ENCODE assay signal across 10 cellular contexts in genomic region chr11:124643605-124644425, GRCh38. TPM values are rescaled to one million over a fixed set of nuclear protein-coding genes. Genes with fewer than 3 reads are reported as not detected.
DNase-seq lines count a peak whose midpoint lies in the region; ATAC-seq and TF ChIP-seq lines count a peak whose summit lies in the region.
"Had no signal": no experiment of that assay in that cellular context is flagged by ENCODE, and none has a peak within 500 bp of the region (broad histone marks: within the 10 kb centered on the region; RNA-seq: fewer than 3 reads in every experiment).

No MANE protein-coding gene starts in this region.

- peaks cover 6% of the 10 kb centered on the region; the same call in 1 of the 2 replicates for H3K9me1 ChIP-seq in IMR-90 (ENCODE audit: insufficient read depth, low read length)

- no peak overlapping the region for H3K4ac ChIP-seq in IMR-90 (ENCODE audit: low read depth, low read length)

- POLR2A ChIA-PET in CD8-positive, alpha-beta memory T cell (lab: Charles Lee): no interaction called here
- POLR2A ChIA-PET in IMR-90 (lab: Charles Lee; ENCODE audit: unreplicated experiment) (no interaction called here), OCI-LY7 (lab: Charles Lee) (interaction anchor here (0.7 to 1.1 kb wide), 2 partner anchors 13 to 464 kb away, joined by 3 to 6 read pairs; no protein-coding TSS in a partner anchor)

- H4K91ac ChIP-seq in IMR-90 (ENCODE audit: insufficient read depth, low read depth, low read length): peak overlapping the region; percentile 16; the same call in 1 of the 2 replicates

- intact Hi-C loops in IMR-90 (cut with micrococcal nuclease) (loop anchor here (1.0 to 5.0 kb wide), 4 partner anchors 119 to 308 kb away; partner anchors contain the start of gene CCDC15), stomach (cut with DNase I; ENCODE audit: low total_unique reads) (no loop called here), OCI-LY7 (cut with micrococcal nuclease; ENCODE audit: unreplicated experiment) (loop anchor here (1.0 kb wide), 2 partner anchors 119 to 193 kb away; no protein-coding TSS in a partner anchor)

- H3K36me3 ChIP-seq in CD8-positive, alpha-beta memory T cell (ENCODE audit: insufficient read depth, low read length): no peaks in the 10 kb centered on the region
- 0 out of 2 replicates have a peak, but pooled peaks cover 1% of the 10 kb centered on the region for H3K36me3 ChIP-seq in IMR-90 (ENCODE audit: control insufficient read depth, insufficient read depth, low read length)
- peaks cover 0 to 31% (median 18%) of the 10 kb centered on the region in 4 donors for H3K36me3 ChIP-seq in stomach
- H3K36me3 ChIP-seq in OCI-LY7 (ENCODE audit: insufficient read depth, low read length): peaks cover 19% of the 10 kb centered on the region

- H3K27ac Mint-ChIP-seq in CD8-positive, alpha-beta memory T cell: no peak overlapping the region
- H3K27ac Mint-ChIP-seq in stimulated activated memory B cell treated with anti-CD40 and anti-IgM and Interleukin-4, amounts not matched to agents 10 μg/mL and 1 μg/mL and 100 μg/mL, for 72 hours: no peak overlapping the region

- H2AFZ ChIP-seq in IMR-90 (replicated peaks; ENCODE audit: low read length, poor library complexity): no peak overlapping the region
- no peak overlapping the region for H2AFZ ChIP-seq in OCI-LY7 (ENCODE audit: low read length)

- no peak overlapping the region for H3K4me3 ChIP-seq in CD8-positive, alpha-beta memory T cell (ENCODE audit: low read length)
- H3K4me3 ChIP-seq in IMR-90 (ENCODE audit: insufficient read depth, low read depth, low read length): no peak overlapping the region
- no peak overlapping the region for H3K4me3 ChIP-seq in astrocyte of the spinal cord (ENCODE audit: low read depth, low read length)
- no peak overlapping the region for H3K4me3 ChIP-seq in stomach
- no peak overlapping the region for H3K4me3 ChIP-seq in OCI-LY7 (ENCODE audit: low read depth, low read length, poor library complexity, severe bottlenecking)
- H3K4me3 ChIP-seq: HAP-1 had no signal

- peak; percentile 73 for ATAC-seq in IMR-90 (ENCODE audit: low read depth)
- ATAC-seq in GM18867 (IDR thresholded peaks at IDR 0.05; ENCODE audit: unreplicated experiment): no peak
- no peak for ATAC-seq in stimulated activated memory B cell treated with anti-CD40 and anti-IgM and Interleukin-4, amounts not matched to agents 10 μg/mL and 1 μg/mL and 100 μg/mL, for 72 hours

- no peak for TF ChIP-seq RAD21 in IMR-90 (IDR thresholded peaks at IDR 0.05; ENCODE audit: low read length)

- peaks cover 0 to 1% (median 0%) of the 10 kb centered on the region in 3 donors for H3K36me3 Mint-ChIP-seq in CD8-positive, alpha-beta memory T cell
- H3K36me3 Mint-ChIP-seq in stimulated activated memory B cell treated with anti-CD40 and anti-IgM and Interleukin-4, amounts not matched to agents 10 μg/mL and 1 μg/mL and 100 μg/mL, for 72 hours: peaks cover 4% of the 10 kb centered on the region

- H3K23ac ChIP-seq in IMR-90 (ENCODE audit: low read depth, low read length): no peak overlapping the region

- no peak overlapping the region for H3K14ac ChIP-seq in IMR-90 (replicated peaks; ENCODE audit: low read depth, low read length)

- no peaks in the 10 kb centered on the region for H3K9me3 ChIP-seq in CD8-positive, alpha-beta memory T cell (ENCODE audit: low read length)
- H3K9me3 ChIP-seq in IMR-90 (ENCODE audit: control insufficient read depth, insufficient read depth, low read length) (no peaks in the 10 kb centered on the region), stomach (no peaks in the 10 kb centered on the region), OCI-LY7 (ENCODE audit: low read length) (no peaks in the 10 kb centered on the region)
- H3K9me3 ChIP-seq: HAP-1 had no signal

- in situ Hi-C loops in IMR-90 (cut with MboI; ENCODE audit: low sequenced_read_pairs): loop anchor here (10.0 to 25.0 kb wide), 2 partner anchors 191 to 943 kb away; partner anchors contain the start of gene STT3A
- in situ Hi-C loops in astrocyte of the spinal cord (cut with HindIII; ENCODE audit: low sequenced_read_pairs): no loop called here

- DNase-seq in CD8-positive, alpha-beta memory T cell: no peak
- peak; percentile 97 for DNase-seq in IMR-90
- DNase-seq in astrocyte of the spinal cord (ENCODE audit: low read depth, low spot score): peak; percentile 95
- DNase-seq in lung microvascular endothelial cell (ENCODE audit: low read depth in 2 of 2): peak; percentile 46 to 70
- DNase-seq in stomach: no peak
- no peak for DNase-seq in OCI-LY7 (ENCODE audit: low spot score)

- peak overlapping the region; percentile 41 for H2BK5ac ChIP-seq in IMR-90 (ENCODE audit: low read depth, low read length, poor library complexity, severe bottlenecking)

- BruUV-seq in IMR-90 (replicated peaks; lab: Mats Ljungman, UMichigan): no TSS peak
- BruUV-seq in OCI-LY7 (replicated peaks; lab: Mats Ljungman, UMichigan): no TSS peak

- H3K27ac ChIP-seq in CD8-positive, alpha-beta memory T cell (ENCODE audit: low read depth, low read length): peak overlapping the region; percentile 19
- H3K27ac ChIP-seq in IMR-90 (ENCODE audit: insufficient read depth, low read length) (peak overlapping the region; percentile 27; the same call in 1 of the 2 replicates), stomach (no peak overlapping the region), OCI-LY7 (ENCODE audit: low read depth, low read length, poor library complexity, severe bottlenecking) (no peak overlapping the region)

- no peak overlapping the region for H2AK9ac ChIP-seq in IMR-90 (replicated peaks; ENCODE audit: low read depth, low read length, poor library complexity)

- H4K20me1 ChIP-seq in IMR-90 (ENCODE audit: insufficient read depth, low read length) (no peaks in the 10 kb centered on the region; the same call in 1 of the 2 replicates), OCI-LY7 (ENCODE audit: insufficient read depth, low read length) (no peaks in the 10 kb centered on the region)

- CTCF ChIA-PET in CD8-positive, alpha-beta memory T cell (lab: Charles Lee): interaction anchor here (1.0 to 3.6 kb wide), 9 partner anchors 10 to 194 kb away, joined by 3 to 36 read pairs (median 4); no protein-coding TSS in a partner anchor
- CTCF ChIA-PET in IMR-90 (lab: Yijun Ruan, JAX): interaction anchor here (0.6 to 2.6 kb wide), 11 partner anchors 10 to 572 kb away, joined by 3 to 10 read pairs (median 3); no protein-coding TSS in a partner anchor
- CTCF ChIA-PET in OCI-LY7 (lab: Charles Lee; ENCODE audit: unreplicated experiment): interaction anchor here (1.3 kb wide), 1 partner anchor 194 kb away, joined by 3 read pairs; no protein-coding TSS in a partner anchor

- no peak overlapping the region for H3K4me3 Mint-ChIP-seq in CD8-positive, alpha-beta memory T cell
- H3K4me3 Mint-ChIP-seq in stimulated activated memory B cell treated with anti-CD40 and anti-IgM and Interleukin-4, amounts not matched to agents 10 μg/mL and 1 μg/mL and 100 μg/mL, for 72 hours: no peak overlapping the region

- no peaks in the 10 kb centered on the region for H3K4me1 ChIP-seq in CD8-positive, alpha-beta memory T cell (ENCODE audit: insufficient read depth, low read length)
- H3K4me1 ChIP-seq in IMR-90 (ENCODE audit: control insufficient read depth, insufficient read depth, low read length): peaks cover 6% of the 10 kb centered on the region
- H3K4me1 ChIP-seq in stomach: peaks cover 0 to 8% (median 6%) of the 10 kb centered on the region in 4 donors
- H3K4me1 ChIP-seq in OCI-LY7 (ENCODE audit: insufficient read depth, low read length, poor library complexity, severe bottlenecking): peaks cover 8% of the 10 kb centered on the region

- no peaks in the 10 kb centered on the region for H3K79me1 ChIP-seq in IMR-90 (ENCODE audit: low read depth in 1 of 2, low read length in 2 of 2)

- no peak for TF ChIP-seq EP300 in stomach (IDR thresholded peaks at IDR 0.05)

- H3K27me3 Mint-ChIP-seq in CD8-positive, alpha-beta memory T cell: no peaks in the 10 kb centered on the region
- H3K27me3 Mint-ChIP-seq in stimulated activated memory B cell treated with anti-CD40 and anti-IgM and Interleukin-4, amounts not matched to agents 10 μg/mL and 1 μg/mL and 100 μg/mL, for 72 hours: no peaks in the 10 kb centered on the region

- peak overlapping the region; percentile 67 for H3K4me2 ChIP-seq in IMR-90 (ENCODE audit: low read depth, low read length)
- H3K4me2 ChIP-seq in OCI-LY7 (ENCODE audit: low read length): no peak overlapping the region

- TF ChIP-seq CTCF in IMR-90 (conservative IDR thresholded peaks at IDR 0.05; ENCODE audit: low read depth, low read length): no peak
- no peak for TF ChIP-seq CTCF in astrocyte of the spinal cord (IDR thresholded peaks at IDR 0.05; ENCODE audit: low read depth, low read length)
- TF ChIP-seq CTCF in stomach (IDR thresholded peaks at IDR 0.05): no peak
- no peak for TF ChIP-seq CTCF in OCI-LY7 (conservative IDR thresholded peaks at IDR 0.05; ENCODE audit: low read length)

- no peaks in the 10 kb centered on the region for H3K79me2 ChIP-seq in OCI-LY7 (ENCODE audit: insufficient read depth, low read depth, low read length)

- peak overlapping the region; percentile 38; the same call in 1 of the 2 replicates for H3K9ac ChIP-seq in IMR-90 (ENCODE audit: low read depth, low read length)

- H3K27me3 ChIP-seq in CD8-positive, alpha-beta memory T cell (ENCODE audit: insufficient read depth, low read length, poor library complexity, severe bottlenecking): no peaks in the 10 kb centered on the region
- no peaks in the 10 kb centered on the region for H3K27me3 ChIP-seq in IMR-90 (ENCODE audit: control insufficient read depth, insufficient read depth, low read length)
- no peaks in the 10 kb centered on the region for H3K27me3 ChIP-seq in stomach

- H4K5ac ChIP-seq in IMR-90 (ENCODE audit: low read depth, low read length): no peak overlapping the region

- no peaks in the 10 kb centered on the region for H3K9me2 ChIP-seq in OCI-LY7 (ENCODE audit: insufficient read depth, low read length)

- no peak overlapping the region for H4K8ac ChIP-seq in IMR-90 (ENCODE audit: low read depth in 2 of 2, low read length in 2 of 2)

- no peak overlapping the region for H3K18ac ChIP-seq in IMR-90 (ENCODE audit: low read depth, low read length)

- no peak overlapping the region for H2BK20ac ChIP-seq in IMR-90 (ENCODE audit: low read depth, low read length)

- no peak overlapping the region for H2BK15ac ChIP-seq in IMR-90 (ENCODE audit: low read depth, low read length)

- no peak overlapping the region for H2BK120ac ChIP-seq in IMR-90 (ENCODE audit: low read depth, low read length)

- no peak overlapping the region for H3K56ac ChIP-seq in IMR-90 (ENCODE audit: extremely low read depth, insufficient read depth, low read length)

- H3K9me3 Mint-ChIP-seq in CD8-positive, alpha-beta memory T cell: no peaks in the 10 kb centered on the region
- no peaks in the 10 kb centered on the region for H3K9me3 Mint-ChIP-seq in stimulated activated memory B cell treated with anti-CD40 and anti-IgM and Interleukin-4, amounts not matched to agents 10 μg/mL and 1 μg/mL and 100 μg/mL, for 72 hours

- TF ChIP-seq POLR2A in IMR-90 (IDR thresholded peaks at IDR 0.05; ENCODE audit: low read depth, low read length) (no peak), stomach (IDR thresholded peaks at IDR 0.05) (no peak)

- WGBS in IMR-90 (ENCODE audit: extremely low coverage in 2 of 2, insufficient read length in 1 of 2), 2 experiments: no CpG with 5 or more reads among the region's 3 CpGs
- WGBS in stomach, 5 donors: 44 to 53% (median 46%) methylated on average over 3 of the region's 3 CpGs

- dilution Hi-C loops in IMR-90 (cut with HindIII; ENCODE audit: low sequenced_read_pairs, unreplicated experiment): no loop called here

- no peaks in the 10 kb centered on the region for H3K4me1 Mint-ChIP-seq in CD8-positive, alpha-beta memory T cell
- H3K4me1 Mint-ChIP-seq in stimulated activated memory B cell treated with anti-CD40 and anti-IgM and Interleukin-4, amounts not matched to agents 10 μg/mL and 1 μg/mL and 100 μg/mL, for 72 hours: peaks cover 20% of the 10 kb centered on the region

- H2AK5ac ChIP-seq in IMR-90 (ENCODE audit: low read depth, low read length): no peak overlapping the region

RNA-seq across cellular contexts. Expression of gene TBRG1, which starts 21.2 kb away (rescaled TPM):
- total RNA-seq in CD8-positive, alpha-beta memory T cell: 10 to 100 TPM; 38.4 to 49.5 TPM
- 36.3 TPM for polyA plus RNA-seq in CD8-positive, alpha-beta memory T cell
- total RNA-seq in IMR-90 (2012; rRNA removed) (11.9 and 13.3 TPM in 2 replicates), lung microvascular endothelial cell (11.6 and 19.2 TPM in 2 replicates), stomach (100 to 1,000 TPM in 2 of 5 donors, 10 to 100 TPM in 3; 16.9 to 130 (median 68.5) TPM), OCI-LY7 (2022) (34.0 and 39.1 TPM in 2 replicates)
- polyA plus RNA-seq in IMR-90 (2012; rRNA removed) (20.2 and 23.2 TPM in 2 replicates), stomach (10 to 100 TPM; 21.9 to 30.2 (median 22.3) TPM)
- 7.0 and 10.4 TPM in 2 replicates for polyA plus RNA-seq in IMR-90 (2012; cell fraction: cytosol; rRNA removed)
- polyA plus RNA-seq in IMR-90 (2012; cell fraction: nucleus; rRNA removed; ENCODE audit: low replicate concordance): 27.9 and 84.2 TPM in 2 replicates
- 23.3 and 30.0 TPM in 2 replicates for total RNA-seq in OCI-LY7 (2014; rRNA removed; shearing (Covaris generic))

RNA-seq across cellular contexts. Expression of gene SIAE, which starts 29.7 kb away (rescaled TPM):
- 1 to 10 TPM; 4.0 to 5.2 TPM for total RNA-seq in CD8-positive, alpha-beta memory T cell
- 0.85 TPM for polyA plus RNA-seq in CD8-positive, alpha-beta memory T cell
- total RNA-seq in IMR-90 (2012; rRNA removed) (3.3 and 4.7 TPM in 2 replicates), lung microvascular endothelial cell (6.8 and 7.5 TPM in 2 replicates), stomach (10 to 100 TPM in 3 of 5 donors, 1 to 10 TPM in 2; 1.2 to 22.6 (median 11.0) TPM), OCI-LY7 (2022) (7.3 and 8.6 TPM in 2 replicates)
- polyA plus RNA-seq in IMR-90 (2012; rRNA removed) (11.3 and 12.0 TPM in 2 replicates), stomach (10 to 100 TPM in 1 of 3 donors, 1 to 10 TPM in 2; 2.7 to 12.2 (median 9.2) TPM)
- 5.8 and 10.3 TPM in 2 replicates for polyA plus RNA-seq in IMR-90 (2012; cell fraction: cytosol; rRNA removed)
- 5.5 and 14.4 TPM in 2 replicates for polyA plus RNA-seq in IMR-90 (2012; cell fraction: nucleus; rRNA removed; ENCODE audit: low replicate concordance)
- total RNA-seq in OCI-LY7 (2014; rRNA removed; shearing (Covaris generic)): 2.6 and 4.8 TPM in 2 replicates

RNA-seq across cellular contexts. Expression of gene SPA17, which starts 29.9 kb away (rescaled TPM):
- total RNA-seq in CD8-positive, alpha-beta memory T cell: 1 to 10 TPM; 2.2 to 3.9 TPM
- polyA plus RNA-seq in CD8-positive, alpha-beta memory T cell: 1.4 TPM
- 9.9 and 14.4 TPM in 2 replicates for total RNA-seq in IMR-90 (2012; rRNA removed)
- 10.6 and 11.5 TPM in 2 replicates for polyA plus RNA-seq in IMR-90 (2012; rRNA removed)
- polyA plus RNA-seq in IMR-90 (2012; cell fraction: cytosol; rRNA removed): 0.75 and 1.3 TPM in 2 replicates
- polyA plus RNA-seq in IMR-90 (2012; cell fraction: nucleus; rRNA removed; ENCODE audit: low replicate concordance): 0.21 and 3.8 TPM in 2 replicates
- 3.6 and 5.0 TPM in 2 replicates for total RNA-seq in lung microvascular endothelial cell
- total RNA-seq in stomach: 10 to 100 TPM in 1 of 5 donors, 1 to 10 TPM in 2, not detected in 2; 1.8 to 26.8 (median 4.0) TPM
- 10 to 100 TPM in 2 of 3 donors, 1 to 10 TPM in 1; 8.6 to 14.4 (median 10.7) TPM for polyA plus RNA-seq in stomach
- 2.4 and 5.1 TPM in 2 replicates for total RNA-seq in OCI-LY7 (2014; rRNA removed; shearing (Covaris generic))
- 5.1 and 5.5 TPM in 2 replicates for total RNA-seq in OCI-LY7 (2022)

RNA-seq across cellular contexts. Expression of gene PANX3, which starts 32.6 kb away (rescaled TPM):
- not detected for total RNA-seq in CD8-positive, alpha-beta memory T cell
- not detected for polyA plus RNA-seq in CD8-positive, alpha-beta memory T cell
- total RNA-seq in IMR-90 (2012; rRNA removed) (not detected in 2 replicates), lung microvascular endothelial cell (not detected in 2 replicates), stomach (not detected), OCI-LY7 (2022) (not detected in 2 replicates)
- polyA plus RNA-seq in IMR-90 (2012; rRNA removed) (not detected in 2 replicates), stomach (not detected)
- not detected in 2 replicates for polyA plus RNA-seq in IMR-90 (2012; cell fraction: cytosol; rRNA removed)
- polyA plus RNA-seq in IMR-90 (2012; cell fraction: nucleus; rRNA removed; ENCODE audit: low replicate concordance): not detected in 2 replicates
- not detected in 2 replicates for total RNA-seq in OCI-LY7 (2014; rRNA removed; shearing (Covaris generic))
- total RNA-seq: liver had no signal
- polyA plus RNA-seq: liver had no signal

Comparison
In these comparisons a context has a peak if more than half of its experiments do, and no peak if none do; other contexts are left out.
1. DNase-seq: peak in IMR-90 (single experiment), astrocyte of the spinal cord (single experiment) and lung microvascular endothelial cell (2 of 2); none in CD8-positive, alpha-beta memory T cell (0 of 5), stomach (single experiment) and OCI-LY7 (single experiment).
2. H3K27ac ChIP-seq: peak in CD8-positive, alpha-beta memory T cell (single experiment) and IMR-90 (single experiment); none in stomach (0 of 5) and OCI-LY7 (single experiment).